ENCODE assay signal across 13 cellular contexts in the genomic region with DNA sequence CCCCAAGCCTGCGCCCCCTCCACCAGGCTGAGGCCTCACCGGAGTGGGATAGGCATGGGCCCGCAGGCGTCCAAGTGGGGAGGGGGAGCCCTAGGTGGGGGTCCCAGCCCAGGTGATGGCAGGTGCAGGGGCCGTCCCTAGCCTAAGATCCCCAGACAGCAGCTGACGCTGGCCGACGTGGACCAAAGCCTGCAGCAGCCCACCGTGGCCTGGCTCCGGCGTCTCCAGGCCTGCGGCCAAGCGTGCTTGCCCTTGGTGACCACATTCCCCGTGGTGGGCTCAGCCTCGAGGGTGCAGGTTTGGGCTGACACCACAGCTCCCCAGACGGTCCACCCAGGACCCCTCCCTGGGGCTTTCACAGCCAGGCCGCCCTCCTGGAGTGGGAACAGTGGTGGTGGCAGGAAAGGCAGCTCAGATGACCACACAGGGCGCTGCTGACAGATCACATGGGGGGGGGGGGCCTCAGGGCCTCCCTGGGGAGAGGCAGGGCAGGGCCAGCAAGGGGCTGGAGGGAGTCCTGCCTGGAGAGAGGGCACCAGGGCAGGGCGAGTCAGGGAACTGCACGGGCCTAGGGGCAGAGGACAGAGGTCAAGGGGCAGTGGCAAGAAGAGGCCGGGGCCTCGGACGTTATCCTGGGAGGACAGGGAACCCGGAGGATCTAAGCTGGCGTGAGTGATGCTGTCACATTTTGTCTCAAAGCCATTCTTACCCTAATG. TPM values are rescaled to one million over a fixed set of nuclear protein-coding genes. Genes with fewer than 3 reads are reported as not detected.
A peak's percentile ranks its signal among the peaks of the same experiment; 100 is the strongest.
DNase-seq lines count a peak whose midpoint lies in the region; ATAC-seq, FAIRE-seq and TF ChIP-seq lines count a peak whose summit lies in the region.
"Had no signal": no experiment of that assay in that cellular context is flagged by ENCODE, and none has a peak within 500 bp of the region (broad histone marks: within the 10 kb centered on the region; RNA-seq: fewer than 3 reads in every experiment).

No MANE protein-coding gene starts in this region.

- H3K9me3 ChIP-seq in CD4-positive, CD25-positive, alpha-beta regulatory T cell (ENCODE audit: control insufficient read depth in 2 of 2, low read length in 2 of 2) = no peaks in the 10 kb centered on the region
- no peaks in the 10 kb centered on the region for H3K9me3 ChIP-seq in HEK293 (ENCODE audit: control insufficient read depth, insufficient read depth, low read depth, low read length)

- intact Hi-C loops in activated T-helper 2 cell treated with anti-CD3 and anti-CD28 coated beads, Interferon-gamma antibody, Interleukin-2, Interleukin-4, amounts not matched to agents 10 μg/mL and 5 μg/mL and 100 μg/mL, durations not matched to agents 14 hours and 24 hours and 36 hours (cut with micrococcal nuclease) = no loop called here

- H3K4me1 ChIP-seq in CD4-positive, CD25-positive, alpha-beta regulatory T cell (ENCODE audit: control insufficient read depth, insufficient read depth, low read length, poor library complexity, severe bottlenecking) = peaks cover 57% of the 10 kb centered on the region
- no peaks in the 10 kb centered on the region for H3K4me1 ChIP-seq in HEK293 (ENCODE audit: control insufficient read depth, insufficient read depth, low read length)

- H3K36me3 ChIP-seq in CD4-positive, CD25-positive, alpha-beta regulatory T cell (ENCODE audit: control insufficient read depth, insufficient read depth, low read length) = peaks cover 14% of the 10 kb centered on the region
- H3K36me3 ChIP-seq in HEK293 (ENCODE audit: control insufficient read depth in 2 of 2, insufficient read depth in 1 of 2, low read length in 2 of 2) = peaks cover 0 to 36% of the 10 kb centered on the region in 2 experiments; a peak in 1 of 3 replicates

- H3K4me3 ChIP-seq in CD4-positive, CD25-positive, alpha-beta regulatory T cell (ENCODE audit: low read depth, low read length) = no peak overlapping the region
- no peak overlapping the region for H3K4me3 ChIP-seq in HEK293 (ENCODE audit: low read depth, low read length)

- no peaks in the 10 kb centered on the region for H3K9me3 Mint-ChIP-seq in CD4-positive, CD25-positive, alpha-beta regulatory T cell
- H3K9me3 Mint-ChIP-seq in activated T-helper 2 cell treated with anti-CD3 and anti-CD28 coated beads, Interferon-gamma antibody, Interleukin-2, Interleukin-4, amounts not matched to agents 10 μg/mL and 5 μg/mL and 100 μg/mL, durations not matched to agents 14 hours and 24 hours and 36 hours = no peaks in the 10 kb centered on the region
- no peaks in the 10 kb centered on the region for H3K9me3 Mint-ChIP-seq in naive B cell

- FAIRE-seq in GM19239 (lab: Jason Lieb, UNC) = no peak
- FAIRE-seq: endometrium had no signal

- H3K4me1 Mint-ChIP-seq in CD4-positive, CD25-positive, alpha-beta regulatory T cell = peaks cover 0 to 42% (median 13%) of the 10 kb centered on the region in 4 donors
- H3K4me1 Mint-ChIP-seq in activated T-helper 2 cell treated with anti-CD3 and anti-CD28 coated beads, Interferon-gamma antibody, Interleukin-2, Interleukin-4, amounts not matched to agents 10 μg/mL and 5 μg/mL and 100 μg/mL, durations not matched to agents 14 hours and 24 hours and 36 hours (ENCODE audit: low read depth) = peaks cover 18% of the 10 kb centered on the region
- H3K4me1 Mint-ChIP-seq in naive B cell = peaks cover 20 to 43% (median 30%) of the 10 kb centered on the region in 3 donors

- CTCF ChIA-PET in HEK293 (lab: Yijun Ruan, JAX) = interaction anchor here (0.7 to 1.8 kb wide), 5 partner anchors 11 to 153 kb away, joined by 3 to 7 read pairs (median 3); no protein-coding TSS in a partner anchor

- no peaks in the 10 kb centered on the region for H3K27me3 ChIP-seq in CD4-positive, CD25-positive, alpha-beta regulatory T cell (ENCODE audit: control insufficient read depth, insufficient read depth, low read length)

- H3K4me3 Mint-ChIP-seq in CD4-positive, CD25-positive, alpha-beta regulatory T cell = peak overlapping the region; percentile 81 to 93 (median 82)
- H3K4me3 Mint-ChIP-seq in activated T-helper 2 cell treated with anti-CD3 and anti-CD28 coated beads, Interferon-gamma antibody, Interleukin-2, Interleukin-4, amounts not matched to agents 10 μg/mL and 5 μg/mL and 100 μg/mL, durations not matched to agents 14 hours and 24 hours and 36 hours (ENCODE audit: low read depth) = peak overlapping the region; percentile 79
- peak overlapping the region; percentile 72 to 88 (median 86) for H3K4me3 Mint-ChIP-seq in naive B cell

- peak overlapping the region; percentile 95 for H3K27ac ChIP-seq in CD4-positive, CD25-positive, alpha-beta regulatory T cell (ENCODE audit: insufficient read depth, low read length, poor library complexity, severe bottlenecking)
- no peak overlapping the region for H3K27ac ChIP-seq in HEK293 (ENCODE audit: extremely low read depth, low read depth, low read length)
- H3K27ac ChIP-seq: WERI-Rb-1 had no signal

- no peak for DNase-seq in CD4-positive, CD25-positive, alpha-beta regulatory T cell
- DNase-seq in activated T-helper 2 cell treated with anti-CD3 and anti-CD28 coated beads, Interferon-gamma antibody, Interleukin-2, Interleukin-4, amounts not matched to agents 10 μg/mL and 5 μg/mL and 100 μg/mL, durations not matched to agents 14 hours and 24 hours and 36 hours (ENCODE audit: low spot score) = no peak
- no peak for DNase-seq in naive B cell
- DNase-seq in GM19239 (ENCODE audit: insufficient read length, low spot score) = no peak
- DNase-seq in NCI-H748 treated with DMSO at 0.1 percent for 48 hours (lab: John Stamatoyannopoulos, UW) = no peak
- DNase-seq: hippocampal formation, NCI-H2029 treated with DMSO at 0.1 percent for 48 hours had no signal

- peaks cover 8% of the 10 kb centered on the region for H3K36me3 Mint-ChIP-seq in CD4-positive, CD25-positive, alpha-beta regulatory T cell
- H3K36me3 Mint-ChIP-seq in activated T-helper 2 cell treated with anti-CD3 and anti-CD28 coated beads, Interferon-gamma antibody, Interleukin-2, Interleukin-4, amounts not matched to agents 10 μg/mL and 5 μg/mL and 100 μg/mL, durations not matched to agents 14 hours and 24 hours and 36 hours (ENCODE audit: low read depth) = peaks cover 36% of the 10 kb centered on the region
- H3K36me3 Mint-ChIP-seq in naive B cell = peaks cover 0 to 8% of the 10 kb centered on the region in 2 donors

- POLR2A ChIA-PET in HEK293 (lab: Yijun Ruan, JAX) = interaction anchor here (0.7 kb wide), 1 partner anchor 51 kb away, joined by 6 read pairs; no protein-coding TSS in a partner anchor

- ATAC-seq in CD4-positive, CD25-positive, alpha-beta regulatory T cell (ENCODE audit: low read depth in 2 of 2) = no peak
- ATAC-seq in naive B cell (ENCODE audit: low read depth in 2 of 2) (no peak), GM18498 (IDR thresholded peaks at IDR 0.05; ENCODE audit: unreplicated experiment) (no peak), HG02852 (IDR thresholded peaks at IDR 0.05; ENCODE audit: unreplicated experiment) (no peak)

- H3K27me3 Mint-ChIP-seq in CD4-positive, CD25-positive, alpha-beta regulatory T cell = no peaks in the 10 kb centered on the region
- no peaks in the 10 kb centered on the region for H3K27me3 Mint-ChIP-seq in activated T-helper 2 cell treated with anti-CD3 and anti-CD28 coated beads, Interferon-gamma antibody, Interleukin-2, Interleukin-4, amounts not matched to agents 10 μg/mL and 5 μg/mL and 100 μg/mL, durations not matched to agents 14 hours and 24 hours and 36 hours (ENCODE audit: low read depth)
- no peaks in the 10 kb centered on the region for H3K27me3 Mint-ChIP-seq in naive B cell

- peak overlapping the region; percentile 88 to 95 (median 93) for H3K27ac Mint-ChIP-seq in CD4-positive, CD25-positive, alpha-beta regulatory T cell
- H3K27ac Mint-ChIP-seq in activated T-helper 2 cell treated with anti-CD3 and anti-CD28 coated beads, Interferon-gamma antibody, Interleukin-2, Interleukin-4, amounts not matched to agents 10 μg/mL and 5 μg/mL and 100 μg/mL, durations not matched to agents 14 hours and 24 hours and 36 hours = no peak overlapping the region
- H3K27ac Mint-ChIP-seq in naive B cell = peak overlapping the region in 4 of 6 donors; percentile 11 to 96 (median 64)

- no peak for TF ChIP-seq CTCF in HEK293 (tag by site-specific recombination; IDR thresholded peaks at IDR 0.05)

TF ChIP-seq in HEK293, 187 proteins besides CTCF, POLR2A, EP300 and RAD21 (continues in another document):
- TF ChIP-seq SP2 (tag by site-specific recombination; IDR thresholded peaks at IDR 0.05) = no peak

RNA-seq across cellular contexts. Expression of a gene that starts 0.8 kb away (rescaled TPM):
- 148 TPM for total RNA-seq in CD4-positive, CD25-positive, alpha-beta regulatory T cell
- polyA plus RNA-seq in CD4-positive, CD25-positive, alpha-beta regulatory T cell = 10 to 100 TPM; 33.4 to 62.6 (median 49.8) TPM
- 214 and 220 TPM in 2 replicates for total RNA-seq in activated T-helper 2 cell treated with anti-CD3 and anti-CD28 coated beads, Interferon-gamma antibody, Interleukin-2, Interleukin-4, amounts not matched to agents 10 μg/mL and 5 μg/mL and 100 μg/mL, durations not matched to agents 14 hours and 24 hours and 36 hours
- 10 to 100 TPM; 30.0 to 56.1 (median 34.6) TPM for polyA plus RNA-seq in naive B cell (ENCODE audit: low read depth in 6 of 6)

RNA-seq across cellular contexts. Expression of a gene that starts 31.2 kb away (rescaled TPM):
- 73.8 TPM for total RNA-seq in CD4-positive, CD25-positive, alpha-beta regulatory T cell
- polyA plus RNA-seq in CD4-positive, CD25-positive, alpha-beta regulatory T cell = 10 to 100 TPM; 23.5 to 31.8 (median 28.1) TPM
- 60.4 and 64.7 TPM in 2 replicates for total RNA-seq in activated T-helper 2 cell treated with anti-CD3 and anti-CD28 coated beads, Interferon-gamma antibody, Interleukin-2, Interleukin-4, amounts not matched to agents 10 μg/mL and 5 μg/mL and 100 μg/mL, durations not matched to agents 14 hours and 24 hours and 36 hours
- 10 to 100 TPM; 19.6 to 36.2 (median 25.9) TPM for polyA plus RNA-seq in naive B cell (ENCODE audit: low read depth in 6 of 6)

RNA-seq across cellular contexts. Expression of a gene that starts 31.3 kb away (rescaled TPM):
- 29.1 TPM for total RNA-seq in CD4-positive, CD25-positive, alpha-beta regulatory T cell
- 10 to 100 TPM; 67.5 to 96.4 (median 78.7) TPM for polyA plus RNA-seq in CD4-positive, CD25-positive, alpha-beta regulatory T cell
- total RNA-seq in activated T-helper 2 cell treated with anti-CD3 and anti-CD28 coated beads, Interferon-gamma antibody, Interleukin-2, Interleukin-4, amounts not matched to agents 10 μg/mL and 5 μg/mL and 100 μg/mL, durations not matched to agents 14 hours and 24 hours and 36 hours = 88.4 and 89.7 TPM in 2 replicates
- 10 to 100 TPM; 60.6 to 86.0 (median 75.6) TPM for polyA plus RNA-seq in naive B cell (ENCODE audit: low read depth in 6 of 6)

RNA-seq across cellular contexts. Expression of a gene that starts 39.8 kb away (rescaled TPM):
- not detected for total RNA-seq in CD4-positive, CD25-positive, alpha-beta regulatory T cell
- not detected for polyA plus RNA-seq in CD4-positive, CD25-positive, alpha-beta regulatory T cell
- total RNA-seq in activated T-helper 2 cell treated with anti-CD3 and anti-CD28 coated beads, Interferon-gamma antibody, Interleukin-2, Interleukin-4, amounts not matched to agents 10 μg/mL and 5 μg/mL and 100 μg/mL, durations not matched to agents 14 hours and 24 hours and 36 hours = 0.07 TPM in 1 of 2 replicates, not detected in the other
- polyA plus RNA-seq in naive B cell (ENCODE audit: low read depth in 6 of 6) = under 1 TPM in 5 of 6 donors, not detected in 1; 0.12 to 0.23 (median 0.16) TPM

RNA-seq across cellular contexts. Expression of a gene that starts 47.4 kb away (rescaled TPM):
- not detected for total RNA-seq in CD4-positive, CD25-positive, alpha-beta regulatory T cell
- polyA plus RNA-seq in CD4-positive, CD25-positive, alpha-beta regulatory T cell = not detected
- 0.16 and 0.28 TPM in 2 replicates for total RNA-seq in activated T-helper 2 cell treated with anti-CD3 and anti-CD28 coated beads, Interferon-gamma antibody, Interleukin-2, Interleukin-4, amounts not matched to agents 10 μg/mL and 5 μg/mL and 100 μg/mL, durations not matched to agents 14 hours and 24 hours and 36 hours
- polyA plus RNA-seq in naive B cell (ENCODE audit: low read depth in 6 of 6) = under 1 TPM in 5 of 6 donors, not detected in 1; 0.23 to 0.61 (median 0.27) TPM
- total RNA-seq: myocyte had no signal
